In the genomic region with DNA sequence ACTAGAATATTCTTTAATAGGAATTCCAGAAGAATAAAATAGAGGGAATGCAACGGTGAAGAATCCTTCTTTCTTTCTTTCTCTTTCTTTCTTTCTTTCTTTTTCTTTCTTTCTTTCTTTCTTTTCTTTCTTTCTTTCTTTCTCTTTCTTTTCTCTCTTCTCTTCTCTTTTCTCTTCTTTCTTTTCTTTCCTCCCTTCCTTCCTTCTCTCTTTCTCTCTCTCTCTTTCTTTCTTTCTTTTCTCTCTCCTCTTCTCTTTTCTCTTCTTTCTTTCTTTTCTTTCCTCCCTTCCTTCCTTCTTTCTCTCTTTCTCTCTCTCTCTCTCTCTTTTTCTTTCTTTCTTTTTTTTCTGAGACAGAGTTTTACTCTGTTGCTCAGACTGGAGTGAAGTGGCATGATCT, we compare ENCODE assay signal across 10 cellular contexts.
"Had no signal": no experiment of that assay in that cellular context is flagged by ENCODE, and none has a peak within 500 bp of the region (broad histone marks: within the 10 kb centered on the region; RNA-seq: fewer than 3 reads in every experiment).

No MANE protein-coding gene starts in this region.

- H3K9ac ChIP-seq: KMS-11 had no signal

- H3K4me3 ChIP-seq: GM23338 had no signal

- H3K27ac Mint-ChIP-seq: GM23338, H9, HFFc6 had no signal

- H3K4me3 Mint-ChIP-seq: GM23338, H9, HFFc6 had no signal

- H3K27ac ChIP-seq: HL-60, KMS-11 had no signal

- H3K4me1 Mint-ChIP-seq: GM23338 had no signal

- DNase-seq: H9, HCEC 1CT, HFFc6, IMR-90, KBM-7 had no signal

- H2AFZ ChIP-seq: GM23338 had no signal

- ATAC-seq: GM23338 had no signal

- FAIRE-seq: H1, H54 had no signal

- H3K4me2 ChIP-seq: GM23338, KMS-11 had no signal
